Comparison of ENCODE assay signal across 8 cellular contexts in genomic region chr6:97669191-97669651, GRCh38.
DNase-seq lines count a peak whose midpoint lies in the region; ATAC-seq, FAIRE-seq and TF ChIP-seq lines count a peak whose summit lies in the region.

No MANE protein-coding gene starts in this region.

- DNase-seq in EL, result peak; percentile 3
- peak in 53 of 56 donors; percentile 2 to 81 (median 45) for DNase-seq in amygdala (lab: John Stamatoyannopoulos, UW)
- DNase-seq in left lung, result no peak
- no peak for DNase-seq in D721Med (ENCODE audit: insufficient read length, low spot score)
- DNase-seq in ureter (ENCODE audit: low spot score), result no peak
- no peak for DNase-seq in vagina (ENCODE audit: extremely low spot score in 2 of 2)

- no peak for FAIRE-seq in D721Med (lab: Jason Lieb, UNC)

- H3K4me1 ChIP-seq in left lung (peaks cover 0 to 2% of the 10 kb centered on the region in 2 donors), vagina (no peaks in the 10 kb centered on the region)

- no peak for TF ChIP-seq POLR2A in vagina (IDR thresholded peaks at IDR 0.05)

- H3K9me3 ChIP-seq in left lung, result no peaks in the 10 kb centered on the region
- H3K9me3 ChIP-seq in vagina, result no peaks in the 10 kb centered on the region

- H3K27ac ChIP-seq in left lung (no peak overlapping the region), vagina (no peak overlapping the region)

- no peak overlapping the region for H3K4me3 ChIP-seq in left lung
- H3K4me3 ChIP-seq in vagina, result peak overlapping the region in 1 of 2 donors; percentile 2

- no peak for TF ChIP-seq CTCF in left lung (IDR thresholded peaks at IDR 0.05)
- no peak for TF ChIP-seq CTCF in D721Med (IDR thresholded peaks at IDR 0.05; ENCODE audit: insufficient read depth, missing control alignments)
- TF ChIP-seq CTCF in vagina (IDR thresholded peaks at IDR 0.05), result no peak

- intact Hi-C loops in left lung (cut with DNase I) (no loop called here), vagina (cut with DNase I) (no loop called here)

- peak; percentile 100 for ATAC-seq in GM19395 (IDR thresholded peaks at IDR 0.05; ENCODE audit: unreplicated experiment)
- peak; percentile 99 for ATAC-seq in HG03342 (IDR thresholded peaks at IDR 0.05; ENCODE audit: unreplicated experiment)
- ATAC-seq in left lung, result peak; percentile 62

- no peaks in the 10 kb centered on the region for H3K36me3 ChIP-seq in left lung
- no peaks in the 10 kb centered on the region for H3K36me3 ChIP-seq in vagina

- H3K27me3 ChIP-seq in left lung (no peaks in the 10 kb centered on the region), vagina (no peaks in the 10 kb centered on the region)

Comparison
In these comparisons a context has a peak if more than half of its experiments do, and no peak if none do; other contexts are left out.
1. DNase-seq: peak in EL (single experiment) and amygdala (53 of 56); none in left lung (0 of 2), D721Med (single experiment), ureter (single experiment) and vagina (0 of 2).
2. Peak in every context shown above with its lines, with median percentiles within 50 percentile points of each other: ATAC-seq.